In genomic region chr16:76882105-76882504, GRCh38 we compare ENCODE assay signal across 17 cellular contexts.
"Had no signal": no experiment of that assay in that cellular context is flagged by ENCODE, and none has a peak within 500 bp of the region (broad histone marks: within the 10 kb centered on the region; RNA-seq: fewer than 3 reads in every experiment).

No MANE protein-coding gene starts in this region.

- H3K27ac ChIP-seq: esophagus muscularis mucosa, foreskin keratinocyte, right atrium auricular region, thyroid gland had no signal

- H3K36me3 ChIP-seq: esophagus muscularis mucosa, right atrium auricular region, thyroid gland had no signal

- FAIRE-seq: small intestine, urothelium cell line had no signal

- H3K27me3 ChIP-seq: esophagus muscularis mucosa, foreskin keratinocyte, right atrium auricular region, thyroid gland had no signal

- DNase-seq: activated CD4-positive, alpha-beta T cell treated with anti-CD3 and anti-CD28 coated beads, Interleukin-2, amount 50 U/mL, for 4 hours; activated CD4-positive, CD25-positive, alpha-beta regulatory T cell treated with anti-CD3 and anti-CD28 coated beads, Interleukin-2, amount 50 U/mL, for 72 hours; activated effector memory CD4-positive, alpha-beta T cell treated with Interleukin-2 at 50 U/mL for 16 hours; activated T-cell treated with anti-CD3 and anti-CD28 coated beads, Interleukin-2, amount 50 U/mL, for 1 hour; amygdala; endodermal cell; foreskin keratinocyte; immature natural killer cell; left colon; natural killer cell; posterior cingulate gyrus; small intestine; thyroid gland had no signal

- H3K4me3 ChIP-seq: esophagus muscularis mucosa, right atrium auricular region, thyroid gland had no signal

- H3K4me1 ChIP-seq: esophagus muscularis mucosa, foreskin keratinocyte, right atrium auricular region, thyroid gland had no signal

- ATAC-seq: activated naive CD4-positive, alpha-beta T cell treated with anti-CD3 and anti-CD28 coated beads, Interleukin-2, amount 50 U/mL, for 72 hours; foreskin keratinocyte; left colon; natural killer cell had no signal

- H3K9me3 ChIP-seq: esophagus muscularis mucosa, right atrium auricular region, thyroid gland had no signal
